Comparison of ENCODE assay signal across 8 cellular contexts in the genomic region with DNA sequence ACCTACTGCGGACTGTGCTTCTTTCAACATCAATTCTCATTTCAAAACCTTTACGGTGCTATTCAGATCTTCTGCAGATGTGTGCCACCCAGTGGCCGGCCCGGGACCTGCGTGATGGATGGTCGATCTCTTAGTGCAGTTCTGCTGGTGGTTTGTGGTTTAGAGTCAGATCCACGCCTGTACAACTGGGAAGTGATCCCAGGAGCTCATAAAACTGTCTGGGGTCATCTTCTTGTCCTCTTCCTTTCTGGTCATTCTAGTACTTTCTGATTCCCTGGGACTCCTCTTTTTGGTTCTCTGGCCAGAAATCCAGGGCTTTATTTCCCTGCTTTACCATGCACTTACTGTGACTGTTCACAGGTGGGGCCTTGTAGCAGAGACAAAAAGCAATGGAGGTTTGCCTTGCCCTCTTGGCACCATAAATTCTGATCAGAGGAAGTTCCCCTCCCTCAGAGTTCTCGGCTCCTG. TPM values are rescaled to one million over a fixed set of nuclear protein-coding genes. Genes with fewer than 3 reads are reported as not detected.
A peak's percentile ranks its signal among the peaks of the same experiment; 100 is the strongest.
DNase-seq lines count a peak whose midpoint lies in the region; ATAC-seq and TF ChIP-seq lines count a peak whose summit lies in the region.

No MANE protein-coding gene starts in this region.

- H3F3A ChIP-seq in Loucy (ENCODE audit: low read depth) (no peaks in the 10 kb centered on the region), neural cell (ENCODE audit: insufficient read depth, low read length, poor library complexity, severe bottlenecking) (no peaks in the 10 kb centered on the region)

- H3K9me2 ChIP-seq in Loucy (replicated peaks; ENCODE audit: low read depth, low read length) (no peaks in the 10 kb centered on the region), neural cell (ENCODE audit: insufficient read depth, low read length) (no peaks in the 10 kb centered on the region)

- H2AFZ ChIP-seq in Loucy (ENCODE audit: low read length) (peak overlapping the region; percentile 64), neural cell (ENCODE audit: low read depth, low read length) (no peak overlapping the region)

- ATAC-seq in GM19467 (IDR thresholded peaks at IDR 0.05; ENCODE audit: unreplicated experiment): peak; percentile 64
- peak; percentile 90 for ATAC-seq in stimulated activated naive CD8-positive, alpha-beta T cell treated with anti-CD3 and anti-CD28 coated beads, Interleukin-15, Interleukin-2, amounts not matched to agents 100 U/mL and 50 U/mL, for 24 hours

- peak overlapping the region; percentile 21 for H3K9ac ChIP-seq in Loucy (ENCODE audit: low read depth, low read length, poor library complexity, severe bottlenecking)
- no peak overlapping the region for H3K9ac ChIP-seq in neural cell (ENCODE audit: low read length)

- H3K4me1 ChIP-seq in Loucy (ENCODE audit: insufficient read depth, low read length, poor library complexity, severe bottlenecking) (peaks cover 13% of the 10 kb centered on the region), esophagus squamous epithelium (peaks cover 0 to 7% (median 0%) of the 10 kb centered on the region in 3 donors)

- no peak overlapping the region for H3K4me3 ChIP-seq in Loucy (ENCODE audit: low read length, poor library complexity, severe bottlenecking)
- H3K4me3 ChIP-seq in esophagus squamous epithelium: no peak overlapping the region
- H3K4me3 ChIP-seq in neural cell (ENCODE audit: low read length): no peak overlapping the region

- H3K27me3 ChIP-seq in Loucy (ENCODE audit: insufficient read depth, low read length, poor library complexity, severe bottlenecking) (no peaks in the 10 kb centered on the region), esophagus squamous epithelium (no peaks in the 10 kb centered on the region), neural cell (ENCODE audit: insufficient read depth, low read depth, low read length) (no peaks in the 10 kb centered on the region)

- no peak for TF ChIP-seq POLR2A in esophagus squamous epithelium (IDR thresholded peaks at IDR 0.05)

- H3K36me3 ChIP-seq in Loucy (ENCODE audit: insufficient read depth, low read length): no peaks in the 10 kb centered on the region
- H3K36me3 ChIP-seq in esophagus squamous epithelium: no peaks in the 10 kb centered on the region
- no peaks in the 10 kb centered on the region for H3K36me3 ChIP-seq in neural cell (ENCODE audit: insufficient read depth, low read length)

- H3K9me3 ChIP-seq in Loucy (ENCODE audit: insufficient read depth, low read depth, low read length): no peaks in the 10 kb centered on the region
- H3K9me3 ChIP-seq in esophagus squamous epithelium: no peaks in the 10 kb centered on the region
- H3K9me3 ChIP-seq in neural cell (ENCODE audit: low read length): no peaks in the 10 kb centered on the region

- DNase-seq in C1 segment of cervical spinal cord (lab: John Stamatoyannopoulos, UW): peak in 12 of 14 donors; percentile 27 to 80 (median 54)
- DNase-seq in RPMI7951 (ENCODE audit: low read depth): peak; percentile 86
- DNase-seq in activated T-cell treated with anti-CD3 and anti-CD28 coated beads, Interleukin-2, amount 50 U/mL, for 48 hours: peak; percentile 91
- peak; percentile 41 for DNase-seq in esophagus squamous epithelium (lab: John Stamatoyannopoulos, UW)
- DNase-seq in stimulated activated naive CD8-positive, alpha-beta T cell treated with anti-CD3 and anti-CD28 coated beads, Interleukin-15, Interleukin-2, amounts not matched to agents 100 U/mL and 50 U/mL, for 24 hours: peak; percentile 87

- peak; percentile 96 for TF ChIP-seq CTCF in Loucy (conservative IDR thresholded peaks at IDR 0.05; ENCODE audit: low read length)
- peak; percentile 79 to 93 (median 92) for TF ChIP-seq CTCF in esophagus squamous epithelium (IDR thresholded peaks at IDR 0.05)
- peak; percentile 84 for TF ChIP-seq CTCF in neural cell (IDR thresholded peaks at IDR 0.05; ENCODE audit: poor library complexity, severe bottlenecking)

- H3K4me2 ChIP-seq in Loucy (ENCODE audit: low read depth, low read length, poor library complexity, severe bottlenecking) (peak overlapping the region; percentile 29), neural cell (ENCODE audit: low read length) (no peak overlapping the region)

- TF ChIP-seq RAD21 in neural cell (conservative IDR thresholded peaks at IDR 0.05): peak; percentile 79

- intact Hi-C loops in esophagus squamous epithelium (cut with DNase I): no loop called here

- 0 to 9% methylated on average over 8 of the region's 8 CpGs for WGBS in esophagus squamous epithelium, 2 donors

- H3K27ac ChIP-seq in esophagus squamous epithelium (no peak overlapping the region), neural cell (ENCODE audit: low read length) (no peak overlapping the region)

- TF ChIP-seq EP300 in neural cell (conservative IDR thresholded peaks at IDR 0.05; ENCODE audit: poor library complexity, severe bottlenecking): no peak

- H4K20me1 ChIP-seq in Loucy (ENCODE audit: insufficient read depth, low read length, poor library complexity, severe bottlenecking): no peaks in the 10 kb centered on the region
- no peaks in the 10 kb centered on the region for H4K20me1 ChIP-seq in neural cell (ENCODE audit: insufficient read depth)

- no peaks in the 10 kb centered on the region for H3K79me2 ChIP-seq in Loucy (ENCODE audit: insufficient read depth, low read length)
- no peaks in the 10 kb centered on the region for H3K79me2 ChIP-seq in neural cell (replicated peaks; ENCODE audit: insufficient read depth, low read length)

TF ChIP-seq in neural cell, 6 proteins besides CTCF, POLR2A, EP300 and RAD21:
- TF ChIP-seq MXI1 (conservative IDR thresholded peaks at IDR 0.05; ENCODE audit: poor library complexity, severe bottlenecking): no peak
- no peak for TF ChIP-seq EZH2 (IDR thresholded peaks at IDR 0.05; ENCODE audit: borderline replicate concordance, insufficient read depth, low read length, poor library complexity, severe bottlenecking)
- TF ChIP-seq SMC3 (conservative IDR thresholded peaks at IDR 0.05; ENCODE audit: poor library complexity): peak; percentile 86

RNA-seq across cellular contexts. Expression of a gene that starts 15.8 kb away (rescaled TPM):
- 18.9 and 20.3 TPM in 2 replicates for total RNA-seq in RPMI7951 (2014; rRNA removed; shearing (Covaris generic))
- 10 to 100 TPM; 23.1 to 46.6 (median 32.4) TPM for total RNA-seq in esophagus squamous epithelium
- 22.4 and 25.2 TPM in 2 replicates for polyA plus RNA-seq in neural cell
- 71.8 and 76.9 TPM in 2 replicates for polyA minus RNA-seq in neural cell

RNA-seq across cellular contexts. Expression of a gene that starts 16.4 kb away (rescaled TPM):
- under 0.01 TPM in 2 replicates for total RNA-seq in RPMI7951 (2014; rRNA removed; shearing (Covaris generic))
- total RNA-seq in esophagus squamous epithelium: under 1 TPM in 1 of 4 donors, not detected in 3; 0.41 TPM
- 0.12 and 0.42 TPM in 2 replicates for polyA plus RNA-seq in neural cell
- 0.97 TPM in 1 of 2 replicates, not detected in the other for polyA minus RNA-seq in neural cell

Comparison
In these comparisons a context has a peak if more than half of its experiments do, and no peak if none do; other contexts are left out.
1. DNase-seq: peak in every context shown above with its lines; median percentile 91 in activated T-cell treated with anti-CD3 and anti-CD28 coated beads, Interleukin-2, amount 50 U/mL, for 48 hours; 87 in stimulated activated naive CD8-positive, alpha-beta T cell treated with anti-CD3 and anti-CD28 coated beads, Interleukin-15, Interleukin-2, amounts not matched to agents 100 U/mL and 50 U/mL, for 24 hours; 86 in RPMI7951; 54 in C1 segment of cervical spinal cord; 41 in esophagus squamous epithelium.